In the genomic region with DNA sequence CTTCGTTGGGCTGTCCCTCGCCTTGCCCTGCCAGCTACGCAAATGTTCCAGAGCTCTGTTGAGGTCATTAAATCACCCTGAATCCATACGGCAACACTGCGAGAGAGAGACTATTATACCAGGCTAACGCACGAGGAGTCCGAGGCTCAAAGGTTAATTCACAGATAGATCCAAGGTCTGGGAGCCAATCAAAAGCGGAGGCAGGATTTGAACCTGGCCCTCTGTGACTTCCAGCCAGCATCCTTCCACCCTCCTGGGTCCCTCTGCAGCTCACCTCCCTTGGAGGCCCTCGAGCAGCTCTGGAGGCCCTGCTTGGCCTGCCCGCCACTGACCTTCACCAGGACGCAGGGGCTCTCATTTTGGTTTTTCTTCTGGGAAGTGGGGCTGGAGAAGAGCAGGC, we compare ENCODE assay signal across 11 cellular contexts. TPM values are rescaled to one million over a fixed set of nuclear protein-coding genes. Genes with fewer than 3 reads are reported as not detected.
DNase-seq lines count a peak whose midpoint lies in the region; TF ChIP-seq lines count a peak whose summit lies in the region.
"Had no signal": no experiment of that assay in that cellular context is flagged by ENCODE, and none has a peak within 500 bp of the region (broad histone marks: within the 10 kb centered on the region; RNA-seq: fewer than 3 reads in every experiment).

No MANE protein-coding gene starts in this region.

- no peaks in the 10 kb centered on the region for H3K27me3 Mint-ChIP-seq in activated T-cell treated with anti-CD3 and anti-CD28 coated beads, Interleukin-2, amount 50 U/mL, for 24 hours
- H3K27me3 Mint-ChIP-seq in activated CD4-positive, alpha-beta memory T cell treated with anti-CD3 and anti-CD28 coated beads, Interleukin-2, amount 10 ng/mL, durations not matched to agents 7 days and 5 days: no peaks in the 10 kb centered on the region
- H3K27me3 Mint-ChIP-seq in nephron progenitor cell (ENCODE audit: low read depth, poor library complexity): no peaks in the 10 kb centered on the region

- H3K27me3 ChIP-seq in layer of hippocampus (ENCODE audit: control insufficient read depth, insufficient read depth, low read length): no peaks in the 10 kb centered on the region

- H3K4me3 Mint-ChIP-seq in activated T-cell treated with anti-CD3 and anti-CD28 coated beads, Interleukin-2, amount 50 U/mL, for 24 hours: peak overlapping the region; percentile 65
- H3K4me3 Mint-ChIP-seq in activated CD4-positive, alpha-beta memory T cell treated with anti-CD3 and anti-CD28 coated beads, Interleukin-2, amount 10 ng/mL, durations not matched to agents 7 days and 5 days: peak overlapping the region; percentile 41
- H3K4me3 Mint-ChIP-seq in nephron progenitor cell: no peak overlapping the region

- H3K4me1 Mint-ChIP-seq in activated T-cell treated with anti-CD3 and anti-CD28 coated beads, Interleukin-2, amount 50 U/mL, for 24 hours (ENCODE audit: low read depth): peaks cover 10% of the 10 kb centered on the region
- peaks cover 7% of the 10 kb centered on the region for H3K4me1 Mint-ChIP-seq in activated CD4-positive, alpha-beta memory T cell treated with anti-CD3 and anti-CD28 coated beads, Interleukin-2, amount 10 ng/mL, durations not matched to agents 7 days and 5 days
- peaks cover 5% of the 10 kb centered on the region for H3K4me1 Mint-ChIP-seq in nephron progenitor cell

- H3K36me3 Mint-ChIP-seq in activated T-cell treated with anti-CD3 and anti-CD28 coated beads, Interleukin-2, amount 50 U/mL, for 24 hours (ENCODE audit: low read depth): peaks cover 38% of the 10 kb centered on the region
- peaks cover 23% of the 10 kb centered on the region for H3K36me3 Mint-ChIP-seq in activated CD4-positive, alpha-beta memory T cell treated with anti-CD3 and anti-CD28 coated beads, Interleukin-2, amount 10 ng/mL, durations not matched to agents 7 days and 5 days (ENCODE audit: low read depth)
- H3K36me3 Mint-ChIP-seq in nephron progenitor cell (ENCODE audit: low read depth): peaks cover 48% of the 10 kb centered on the region

- POLR2A ChIA-PET in activated CD4-positive, alpha-beta memory T cell treated with anti-CD3 and anti-CD28 coated beads, Interleukin-2, amount 10 ng/mL, durations not matched to agents 7 days and 5 days (lab: Charles Lee): no interaction called here

- H3K27ac Mint-ChIP-seq in activated T-cell treated with anti-CD3 and anti-CD28 coated beads, Interleukin-2, amount 50 U/mL, for 24 hours: peak overlapping the region; percentile 50
- no peak overlapping the region for H3K27ac Mint-ChIP-seq in activated CD4-positive, alpha-beta memory T cell treated with anti-CD3 and anti-CD28 coated beads, Interleukin-2, amount 10 ng/mL, durations not matched to agents 7 days and 5 days
- H3K27ac Mint-ChIP-seq in nephron progenitor cell: no peak overlapping the region

- CTCF ChIA-PET in activated CD4-positive, alpha-beta memory T cell treated with anti-CD3 and anti-CD28 coated beads, Interleukin-2, amount 10 ng/mL, durations not matched to agents 7 days and 5 days (lab: Charles Lee): no interaction called here

- no peak for TF ChIP-seq CTCF in nephron progenitor cell (IDR thresholded peaks at IDR 0.05)

- H3K27ac ChIP-seq in layer of hippocampus (ENCODE audit: low read depth, low read length) (peak overlapping the region; percentile 64), substantia nigra (ENCODE audit: low read depth, low read length, poor library complexity, severe bottlenecking) (peak overlapping the region; percentile 64)
- H3K27ac ChIP-seq: KMS-11, lower lobe of right lung had no signal

- H3K9me3 Mint-ChIP-seq in activated T-cell treated with anti-CD3 and anti-CD28 coated beads, Interleukin-2, amount 50 U/mL, for 24 hours: no peaks in the 10 kb centered on the region
- no peaks in the 10 kb centered on the region for H3K9me3 Mint-ChIP-seq in activated CD4-positive, alpha-beta memory T cell treated with anti-CD3 and anti-CD28 coated beads, Interleukin-2, amount 10 ng/mL, durations not matched to agents 7 days and 5 days
- no peaks in the 10 kb centered on the region for H3K9me3 Mint-ChIP-seq in nephron progenitor cell

- no peak for DNase-seq in activated T-cell treated with anti-CD3 and anti-CD28 coated beads, Interleukin-2, amount 50 U/mL, for 24 hours
- DNase-seq in activated T-cell treated with anti-CD3 and anti-CD28 coated beads for 4 hours (no peak), substantia nigra (lab: John Stamatoyannopoulos, UW) (no peak), COLO668 (lab: John Stamatoyannopoulos, UW; ENCODE audit: unreplicated experiment) (no peak), NCI-H748 treated with DMSO at 0.1 percent for 48 hours (lab: John Stamatoyannopoulos, UW) (no peak), nephron progenitor cell (no peak)
- no peak for DNase-seq in activated CD4-positive, alpha-beta memory T cell treated with anti-CD3 and anti-CD28 coated beads, Interleukin-2, amount 10 ng/mL, durations not matched to agents 7 days and 5 days
- DNase-seq: NCI-H510A had no signal

RNA-seq across cellular contexts. Expression of a gene that starts 42.1 kb away (rescaled TPM):
- total RNA-seq in activated CD4-positive, alpha-beta memory T cell treated with anti-CD3 and anti-CD28 coated beads, Interleukin-2, amount 10 ng/mL, durations not matched to agents 7 days and 5 days: under 1 TPM; 0.03 to 0.13 TPM
